ENCODE assay signal across 1 cellular context in genomic region chr11:57527056-57527631, GRCh38.
TF ChIP-seq lines count a peak whose summit lies in the region.

No MANE protein-coding gene starts in this region.

TF ChIP-seq in HepG2, 621 proteins besides CTCF, POLR2A, EP300 and RAD21 (continues in another document):
- no peak for TF ChIP-seq ZZZ3 (CRISPR knock-in tag; IDR thresholded peaks at IDR 0.05; ENCODE audit: borderline replicate concordance)
- TF ChIP-seq ZNF614 (CRISPR knock-in tag; IDR thresholded peaks at IDR 0.05; ENCODE audit: borderline replicate concordance): no peak
- peak; percentile 91 for TF ChIP-seq ONECUT2 (CRISPR knock-in tag; IDR thresholded peaks at IDR 0.05)
- TF ChIP-seq PRDM10 (CRISPR knock-in tag; IDR thresholded peaks at IDR 0.05; ENCODE audit: low read depth): peak; percentile 52; the same call in 1 of the 2 replicates
- no peak for TF ChIP-seq WIZ (CRISPR knock-in tag; IDR thresholded peaks at IDR 0.05)
- TF ChIP-seq NFIB (CRISPR knock-in tag; IDR thresholded peaks at IDR 0.05; ENCODE audit: borderline replicate concordance): no peak
- TF ChIP-seq NFE2L1 (CRISPR knock-in tag; IDR thresholded peaks at IDR 0.05; ENCODE audit: borderline replicate concordance): no peak
- peak in 1 of 2 experiments; percentile 60; a peak in 1 of 4 replicates for TF ChIP-seq HMGXB4 (CRISPR knock-in tag; IDR thresholded peaks at IDR 0.05; ENCODE audit: borderline replicate concordance in 1 of 2, low read depth in 1 of 2)
- no peak for TF ChIP-seq TCF7 (IDR thresholded peaks at IDR 0.05; ENCODE audit: low read depth)
- TF ChIP-seq THRA (CRISPR knock-in tag; IDR thresholded peaks at IDR 0.05; ENCODE audit: borderline replicate concordance): 0 out of 2 replicates have a peak, but pooled peaks have one; percentile 17
- TF ChIP-seq HOXA3 (CRISPR knock-in tag; IDR thresholded peaks at IDR 0.05): peak; percentile 29; the same call in 1 of the 2 replicates
- TF ChIP-seq ATF4 (CRISPR knock-in tag; IDR thresholded peaks at IDR 0.05): peak in 1 of 2 experiments; percentile 95; a peak in 2 of 4 replicates
- TF ChIP-seq ZNF331 (CRISPR knock-in tag; IDR thresholded peaks at IDR 0.05): 0 out of 2 replicates have a peak, but pooled peaks have one; percentile 38
- TF ChIP-seq KLF16 (CRISPR knock-in tag; IDR thresholded peaks at IDR 0.05): peak in 1 of 2 experiments; percentile 35; a peak in 1 of 4 replicates
- peak; percentile 73 for TF ChIP-seq GATAD2A (CRISPR knock-in tag; IDR thresholded peaks at IDR 0.05)
- TF ChIP-seq ZGPAT (CRISPR knock-in tag; IDR thresholded peaks at IDR 0.05): peak; percentile 53; the same call in 1 of the 2 replicates
- no peak for TF ChIP-seq E2F2 (CRISPR knock-in tag; IDR thresholded peaks at IDR 0.05; ENCODE audit: borderline replicate concordance)
- TF ChIP-seq RXRB (CRISPR knock-in tag; IDR thresholded peaks at IDR 0.05; ENCODE audit: borderline replicate concordance): peak; percentile 51; the same call in 1 of the 2 replicates
- no peak for TF ChIP-seq RNF2 (conservative IDR thresholded peaks at IDR 0.05; ENCODE audit: low read depth)
- TF ChIP-seq NFKB2 (CRISPR knock-in tag; IDR thresholded peaks at IDR 0.05; ENCODE audit: borderline replicate concordance): no peak
- no peak for TF ChIP-seq ZMAT3 (CRISPR knock-in tag; conservative IDR thresholded peaks at IDR 0.05)
- no peak for TF ChIP-seq CC2D1A (CRISPR knock-in tag; IDR thresholded peaks at IDR 0.05)
- TF ChIP-seq TFDP1 (CRISPR knock-in tag; IDR thresholded peaks at IDR 0.05; ENCODE audit: borderline replicate concordance): no peak
- peak; percentile 30 for TF ChIP-seq ZNF781 (CRISPR knock-in tag; IDR thresholded peaks at IDR 0.05; ENCODE audit: borderline replicate concordance, not compliant biosample characterization)
- TF ChIP-seq TBX2 (CRISPR knock-in tag; IDR thresholded peaks at IDR 0.05; ENCODE audit: borderline replicate concordance): no peak
- TF ChIP-seq HDAC1 (CRISPR knock-in tag; IDR thresholded peaks at IDR 0.05): no peak
- peak; percentile 59 for TF ChIP-seq TEAD3 (CRISPR knock-in tag; optimal IDR thresholded peaks at IDR 0.05; ENCODE audit: borderline replicate concordance)
- TF ChIP-seq RBM39 (IDR thresholded peaks at IDR 0.05; ENCODE audit: low read depth, low read length, poor library complexity, severe bottlenecking): no peak
- 0 out of 2 replicates have a peak, but pooled peaks have one; percentile 28 for TF ChIP-seq SMAD3 (CRISPR knock-in tag; IDR thresholded peaks at IDR 0.05)
- TF ChIP-seq PAXIP1 (CRISPR knock-in tag; conservative IDR thresholded peaks at IDR 0.05): 0 out of 2 replicates have a peak, but pooled peaks have one; percentile 23
- 0 out of 2 replicates have a peak, but pooled peaks have one; percentile 37 for TF ChIP-seq ERF (CRISPR knock-in tag; IDR thresholded peaks at IDR 0.05)
- TF ChIP-seq STAG1 (CRISPR knock-in tag; IDR thresholded peaks at IDR 0.05): peak; percentile 98
- TF ChIP-seq AHDC1 (CRISPR knock-in tag; IDR thresholded peaks at IDR 0.05; ENCODE audit: borderline replicate concordance): no peak
- TF ChIP-seq SMC3 (IDR thresholded peaks at IDR 0.05; ENCODE audit: low read length): peak; percentile 98
- no peak for TF ChIP-seq NCOA5 (CRISPR knock-in tag; IDR thresholded peaks at IDR 0.05)
- no peak for TF ChIP-seq SOX13 (IDR thresholded peaks at IDR 0.05)
- peak in 1 of 2 experiments; percentile 35; a peak in 1 of 4 replicates for TF ChIP-seq SOX13 (CRISPR knock-in tag; conservative IDR thresholded peaks at IDR 0.05 in 1 of 2, IDR thresholded peaks at IDR 0.05 in 1 of 2)
- 0 out of 2 replicates have a peak, but pooled peaks have one; percentile 28 for TF ChIP-seq KDM5A (IDR thresholded peaks at IDR 0.05; ENCODE audit: borderline replicate concordance, low read length)
